In the genomic region with DNA sequence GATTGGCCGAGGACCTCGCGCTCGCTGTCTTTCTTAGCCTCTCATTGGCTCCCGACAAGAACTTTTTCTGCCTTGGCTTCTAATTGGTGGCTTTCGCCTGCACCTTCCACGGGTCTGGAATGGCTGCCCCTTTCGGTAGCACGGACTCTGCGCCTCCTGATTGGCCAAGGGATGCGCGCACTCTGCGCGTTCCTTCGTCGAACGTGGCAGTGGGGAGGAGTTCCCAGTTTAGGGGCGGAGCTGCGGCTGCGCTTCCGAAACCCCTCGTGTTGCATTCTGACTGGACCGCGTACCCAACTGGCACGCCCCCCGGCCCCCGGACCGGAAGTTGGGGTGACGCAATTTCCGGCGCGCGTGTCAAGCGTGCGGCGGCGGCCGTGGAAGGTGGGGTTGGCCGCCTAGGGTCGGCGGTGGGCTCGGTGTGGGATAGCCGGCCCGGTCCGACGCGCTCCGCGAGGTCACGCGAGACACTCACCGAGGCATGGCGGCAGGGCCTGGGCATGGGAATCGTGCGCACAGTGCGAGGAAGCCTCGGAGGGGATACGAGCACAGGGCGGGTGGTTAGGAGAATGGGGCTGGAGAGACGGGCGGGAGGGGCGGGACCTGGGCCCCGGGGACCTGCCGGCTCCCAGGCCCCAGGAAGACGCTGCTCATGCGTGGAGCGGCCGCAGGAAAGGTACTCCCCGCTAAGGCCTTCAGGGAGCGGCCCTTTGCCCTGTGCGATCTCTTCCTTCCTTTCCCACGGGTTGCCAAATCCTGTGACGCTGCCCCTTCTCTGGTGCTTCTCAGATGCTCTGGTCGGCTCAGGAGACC, we compare ENCODE assay signal across 8 cellular contexts. TPM values are rescaled to one million over a fixed set of nuclear protein-coding genes. Genes with fewer than 3 reads are reported as not detected.
A peak's percentile ranks its signal among the peaks of the same experiment; 100 is the strongest.
DNase-seq lines count a peak whose midpoint lies in the region; ATAC-seq and TF ChIP-seq lines count a peak whose summit lies in the region.

No MANE protein-coding gene starts in this region.

- POLR2A ChIA-PET in PC-9 (lab: Charles Lee; ENCODE audit: unreplicated experiment) = interaction anchor here (0.5 to 0.7 kb wide), 4 partner anchors 8 to 507 kb away, joined by 3 to 11 read pairs (median 4); no protein-coding TSS in a partner anchor

- peaks cover 71% of the 10 kb centered on the region for H3K79me2 ChIP-seq in PC-9 (ENCODE audit: low read depth)

- peaks cover 22% of the 10 kb centered on the region for H3K36me3 Mint-ChIP-seq in activated T-cell treated with anti-CD3 and anti-CD28 coated beads, Interleukin-2, amount 50 U/mL, for 4 hours (ENCODE audit: insufficient read depth)

- in situ Hi-C loops in KBM-7 (cut with MboI; ENCODE audit: low pct_unique_long_range_greater_than_20kb, low sequenced_read_pairs) = no loop called here

- H3K36me3 ChIP-seq in PC-9 (ENCODE audit: low read depth) = peaks cover 10% of the 10 kb centered on the region; the same call in 1 of the 2 replicates
- H3K36me3 ChIP-seq in esophagus (ENCODE audit: control insufficient read depth in 2 of 2, insufficient read depth in 2 of 2, low read length in 1 of 2) = peaks cover 0 to 21% of the 10 kb centered on the region in 2 donors
- H3K36me3 ChIP-seq in mucosa of rectum (ENCODE audit: control insufficient read depth in 2 of 2, insufficient read depth in 2 of 2, low read length in 2 of 2) = peaks cover 13 to 23% of the 10 kb centered on the region in 2 donors

- peaks cover 25% of the 10 kb centered on the region; the same call in 1 of the 2 replicates for H3F3A ChIP-seq in PC-9 (ENCODE audit: insufficient read depth, low read depth)

- H3K9me3 Mint-ChIP-seq in activated T-cell treated with anti-CD3 and anti-CD28 coated beads, Interleukin-2, amount 50 U/mL, for 4 hours = no peaks in the 10 kb centered on the region

- H3K4me3 ChIP-seq in PC-9 = peak overlapping the region; percentile 86
- H3K4me3 ChIP-seq in esophagus (ENCODE audit: low read depth in 1 of 2, low read length in 2 of 2) = peak overlapping the region; percentile 80 to 83
- peak overlapping the region; percentile 84 to 91 for H3K4me3 ChIP-seq in mucosa of rectum (ENCODE audit: low read length in 2 of 2)

- H3K9me2 ChIP-seq in PC-9 (ENCODE audit: insufficient read depth) = no peaks in the 10 kb centered on the region

- 0 to 1% methylated on average over 67 to 74 of the region's 74 CpGs for WGBS in esophagus, 2 donors

- H3K9me3 ChIP-seq in PC-9 (ENCODE audit: insufficient read depth, low read depth) = no peaks in the 10 kb centered on the region
- H3K9me3 ChIP-seq in esophagus (ENCODE audit: control insufficient read depth in 2 of 2, insufficient read depth in 1 of 2, low read depth in 1 of 2, low read length in 1 of 2) = no peaks in the 10 kb centered on the region
- H3K9me3 ChIP-seq in mucosa of rectum (ENCODE audit: control insufficient read depth in 2 of 2, low read length in 2 of 2) = no peaks in the 10 kb centered on the region

- DNase-seq in DMS53 treated with DMSO at 0.1 percent for 48 hours (lab: John Stamatoyannopoulos, UW; ENCODE audit: unreplicated experiment) = peak; percentile 100
- peak; percentile 100 for DNase-seq in KBM-7
- DNase-seq in PC-9 = peak; percentile 99
- DNase-seq in activated T-cell treated with anti-CD3 and anti-CD28 coated beads, Interleukin-2, amount 50 U/mL, for 4 hours = peak; percentile 99
- peak; percentile 97 to 99 for DNase-seq in stimulated activated CD8-positive, alpha-beta memory T cell treated with anti-CD3 and anti-CD28 coated beads, Interleukin-4, amount 100 ng/mL, for 4 hours (ENCODE audit: low read depth in 2 of 2, low spot score in 1 of 2)

- H3K4me1 ChIP-seq in PC-9 (replicated peaks; ENCODE audit: insufficient read depth) (no peaks in the 10 kb centered on the region), esophagus (ENCODE audit: control insufficient read depth in 2 of 2, insufficient read depth in 2 of 2, low read length in 1 of 2) (peaks cover 3 to 20% of the 10 kb centered on the region in 2 donors), mucosa of rectum (ENCODE audit: control insufficient read depth in 2 of 2, insufficient read depth in 2 of 2, low read length in 2 of 2) (peaks cover 48 to 50% of the 10 kb centered on the region in 2 donors)

- H3K27ac ChIP-seq in PC-9 (peak overlapping the region; percentile 80), esophagus (ENCODE audit: low read depth in 2 of 2, low read length in 1 of 2) (peak overlapping the region; percentile 98 to 99), mucosa of rectum (ENCODE audit: low read depth in 2 of 2, low read length in 2 of 2) (peak overlapping the region; percentile 96 to 99)

- peak; percentile 74 for ATAC-seq in GM21723 (IDR thresholded peaks at IDR 0.05; ENCODE audit: unreplicated experiment)
- ATAC-seq in activated T-cell treated with anti-CD3 and anti-CD28 coated beads, Interleukin-2, amount 50 U/mL, for 4 hours = peak; percentile 84 to 85

- H3K27me3 Mint-ChIP-seq in activated T-cell treated with anti-CD3 and anti-CD28 coated beads, Interleukin-2, amount 50 U/mL, for 4 hours (ENCODE audit: low read depth) = no peaks in the 10 kb centered on the region

- peak overlapping the region; percentile 81 for H3K4me2 ChIP-seq in PC-9

- TF ChIP-seq CTCF in PC-9 (conservative IDR thresholded peaks at IDR 0.05) = no peak

- CTCF ChIA-PET in PC-9 (lab: Charles Lee) = interaction anchor here (0.7 kb wide), 1 partner anchor 137 kb away, joined by 3 read pairs; no protein-coding TSS in a partner anchor

- intact Hi-C loops in PC-9 (cut with micrococcal nuclease; ENCODE audit: unreplicated experiment) = loop anchor here (1.0 to 2.0 kb wide), 2 partner anchors 28 to 148 kb away; a partner anchor contains a TSS

- H3K4me3 Mint-ChIP-seq in activated T-cell treated with anti-CD3 and anti-CD28 coated beads, Interleukin-2, amount 50 U/mL, for 4 hours = peak overlapping the region; percentile 90

- peak overlapping the region; percentile 68 for H2AFZ ChIP-seq in PC-9

- H4K20me1 ChIP-seq in PC-9 (ENCODE audit: insufficient read depth) = peaks cover 36% of the 10 kb centered on the region

- H3K27me3 ChIP-seq in PC-9 (ENCODE audit: insufficient read depth, low read depth) = no peaks in the 10 kb centered on the region
- no peaks in the 10 kb centered on the region for H3K27me3 ChIP-seq in esophagus (ENCODE audit: control insufficient read depth in 1 of 2, insufficient read depth in 2 of 2, low read length in 2 of 2)
- H3K27me3 ChIP-seq in mucosa of rectum (ENCODE audit: control insufficient read depth in 2 of 2, insufficient read depth in 2 of 2, low read length in 2 of 2) = no peaks in the 10 kb centered on the region

- TSS peak; percentile 33 for BruUV-seq in PC-9 (replicated peaks; lab: Mats Ljungman, UMichigan)

- H3K4me1 Mint-ChIP-seq in activated T-cell treated with anti-CD3 and anti-CD28 coated beads, Interleukin-2, amount 50 U/mL, for 4 hours (ENCODE audit: low read depth) = peaks cover 34% of the 10 kb centered on the region

- H3K9ac ChIP-seq in mucosa of rectum (ENCODE audit: low read depth in 1 of 2, low read length in 2 of 2) = peak overlapping the region; percentile 97 to 98

RNA-seq across cellular contexts. Expression of a gene that starts 0.6 kb away (rescaled TPM):
- 636 and 782 TPM in 2 replicates for total RNA-seq in PC-9 (2021)
- 100 to 1,000 TPM; 442 to 487 (median 478) TPM for total RNA-seq in activated T-cell treated with anti-CD3 and anti-CD28 coated beads, Interleukin-2, amount 50 U/mL, for 4 hours
- polyA plus RNA-seq in esophagus = 100 to 1,000 TPM; 582 to 595 TPM

RNA-seq across cellular contexts. Expression of a gene that starts 10.2 kb away (rescaled TPM):
- total RNA-seq in PC-9 (2021) = 242 and 309 TPM in 2 replicates
- 100 to 1,000 TPM; 789 to 858 (median 821) TPM for total RNA-seq in activated T-cell treated with anti-CD3 and anti-CD28 coated beads, Interleukin-2, amount 50 U/mL, for 4 hours
- polyA plus RNA-seq in esophagus = 100 to 1,000 TPM; 201 to 209 TPM

RNA-seq across cellular contexts. Expression of a gene that starts 26.1 kb away (rescaled TPM):
- total RNA-seq in PC-9 (2021) = not detected in 2 replicates
- total RNA-seq in activated T-cell treated with anti-CD3 and anti-CD28 coated beads, Interleukin-2, amount 50 U/mL, for 4 hours = not detected
- polyA plus RNA-seq in esophagus = under 1 TPM; 0.25 to 0.98 TPM

RNA-seq across cellular contexts. Expression of a gene that starts 27.9 kb away (rescaled TPM):
- total RNA-seq in PC-9 (2021) = 53.8 and 84.0 TPM in 2 replicates
- total RNA-seq in activated T-cell treated with anti-CD3 and anti-CD28 coated beads, Interleukin-2, amount 50 U/mL, for 4 hours = 100 to 1,000 TPM; 100 to 112 (median 110) TPM
- 10 to 100 TPM; 24.7 to 32.3 TPM for polyA plus RNA-seq in esophagus

RNA-seq across cellular contexts. Expression of a gene that starts 30.4 kb away (rescaled TPM):
- total RNA-seq in PC-9 (2021) = 138 and 156 TPM in 2 replicates
- total RNA-seq in activated T-cell treated with anti-CD3 and anti-CD28 coated beads, Interleukin-2, amount 50 U/mL, for 4 hours = 100 to 1,000 TPM; 321 to 369 (median 324) TPM
- polyA plus RNA-seq in esophagus = 10 to 100 TPM; 16.3 to 61.0 TPM

Comparison
In these comparisons a context has a peak if more than half of its experiments do, and no peak if none do; other contexts are left out.
1. Peak in every context shown above with its lines: DNase-seq, ATAC-seq, H3K4me3 ChIP-seq and H3K27ac ChIP-seq.